8 cellular contexts compared by ENCODE assay signal in genomic region chr2:200509608-200510433, GRCh38. TPM values are rescaled to one million over a fixed set of nuclear protein-coding genes. Genes with fewer than 3 reads are reported as not detected.
DNase-seq lines count a peak whose midpoint lies in the region; ATAC-seq, FAIRE-seq and TF ChIP-seq lines count a peak whose summit lies in the region.

Gene KCTD18, minus strand, starts transcription at chr2:200510068. Its CDS starts 3,052 bp downstream, at chr2:200507016.

- H3K79me2 ChIP-seq in H1 (ENCODE audit: control insufficient read depth in 1 of 2, insufficient read depth in 2 of 2, low read length in 2 of 2) (no peaks in the 10 kb centered on the region), mesendoderm (ENCODE audit: control insufficient read depth, insufficient read depth, low read length) (no peaks in the 10 kb centered on the region)

- DNase-seq in Caco-2 (peak; percentile 92 to 96), GM20000 (ENCODE audit: low spot score) (peak; percentile 99), HT-29 (ENCODE audit: low spot score) (peak; percentile 84), NOMO-1 treated with dmso at 0.1 percent for 144 hours (lab: John Stamatoyannopoulos, UW; ENCODE audit: unreplicated experiment) (peak; percentile 93), H1 (ENCODE audit: low read depth in 1 of 2, low spot score in 2 of 2) (peak; percentile 56 to 92), mesendoderm (peak; percentile 90)
- peak; percentile 94 for DNase-seq in activated CD8-positive, alpha-beta memory T cell treated with anti-CD3 and anti-CD28 coated beads, Interleukin-2, amount 10 ng/mL, durations not matched to agents 7 days and 5 days
- DNase-seq in stimulated activated CD8-positive, alpha-beta memory T cell treated with anti-CD3 and anti-CD28 coated beads, Interleukin-15, amount 100 ng/mL, for 1 hour (ENCODE audit: low read depth) = peak; percentile 88

- peak within 1 kb of the TSS; percentile 92 for H3K18ac ChIP-seq in H1 (ENCODE audit: extremely low read depth, low read length)
- peak within 1 kb of the TSS; percentile 97 for H3K18ac ChIP-seq in mesendoderm (ENCODE audit: low read length)

- no peak within 1 kb of the TSS for H2BK15ac ChIP-seq in H1 (ENCODE audit: low read length)
- H2BK15ac ChIP-seq in mesendoderm (replicated peaks; ENCODE audit: low read depth) = no peak within 1 kb of the TSS

- peak in 1 of 2 experiments; percentile 19; a peak in 2 of 3 replicates for TF ChIP-seq EP300 in H1 (IDR thresholded peaks at IDR 0.05; ENCODE audit: borderline replicate concordance in 1 of 2, low read depth in 2 of 2, low read length in 2 of 2)

- intact Hi-C loops in Caco-2 (cut with micrococcal nuclease; ENCODE audit: unreplicated experiment) = loop anchor here (1.0 kb wide), 2 partner anchors 16 to 27 kb away; partner anchors contain the start of gene SGO2

- WGBS in H1 (ENCODE audit: extremely low coverage in 1 of 2, insufficient coverage in 1 of 2, insufficient read length in 1 of 2, insufficient replicate concordance in 2 of 2, low coverage in 1 of 2, low lambda C conversion rate in 2 of 2, missing lambda C conversion rate in 1 of 2), 2 experiments = 6% methylated on average over 44 of the region's 78 CpGs; no CpG with 5 or more reads in 1 of the 2 experiments
- WGBS in mesendoderm (ENCODE audit: extremely low coverage, insufficient coverage, low lambda C conversion rate) = no CpG with 5 or more reads among the region's 78 CpGs

- peak; percentile 33 to 63 for TF ChIP-seq POLR2A in H1 (IDR thresholded peaks at IDR 0.05; ENCODE audit: control extremely low read depth in 1 of 2, low read depth in 2 of 2, low read length in 2 of 2)

- no peak within 1 kb of the TSS for H2AK5ac ChIP-seq in H1 (ENCODE audit: low read depth, low read length)
- peak within 1 kb of the TSS; percentile 56 for H2AK5ac ChIP-seq in mesendoderm (ENCODE audit: low read length)

- POLR2A ChIA-PET in Caco-2 (lab: Charles Lee) = interaction anchor here (0.6 to 0.8 kb wide), 2 partner anchors 104 to 238 kb away, joined by 4 to 5 read pairs; no protein-coding TSS in a partner anchor
- POLR2A ChIA-PET in H1 (lab: Charles Lee; ENCODE audit: partially characterized antibody) = interaction anchor here (1.0 to 2.0 kb wide), 3 partner anchors 16 to 29 kb away, joined by 3 to 8 read pairs (median 4); partner anchors contain the start of gene SGO2

- H3K9me3 Mint-ChIP-seq in Caco-2 (ENCODE audit: unreplicated experiment) = no peaks in the 10 kb centered on the region
- no peaks in the 10 kb centered on the region for H3K9me3 Mint-ChIP-seq in activated CD8-positive, alpha-beta memory T cell treated with anti-CD3 and anti-CD28 coated beads, Interleukin-2, amount 10 ng/mL, durations not matched to agents 7 days and 5 days (ENCODE audit: low read depth)

- H3K27ac Mint-ChIP-seq in Caco-2 (ENCODE audit: unreplicated experiment) = peak within 1 kb of the TSS; percentile 80
- peak within 1 kb of the TSS; percentile 86 for H3K27ac Mint-ChIP-seq in activated CD8-positive, alpha-beta memory T cell treated with anti-CD3 and anti-CD28 coated beads, Interleukin-2, amount 10 ng/mL, durations not matched to agents 7 days and 5 days

- H3K4me3 ChIP-seq in Caco-2 (ENCODE audit: low read depth, low read length) (peak within 1 kb of the TSS; percentile 72), H1 (ENCODE audit: extremely low read depth in 1 of 4, insufficient read depth in 2 of 4, low read depth in 3 of 4, low read length in 4 of 4) (peak within 1 kb of the TSS; percentile 56 to 84 (median 73)), mesendoderm (ENCODE audit: low read length) (peak within 1 kb of the TSS; percentile 48)

- H3K23ac ChIP-seq in H1 (ENCODE audit: insufficient read length) (no peak within 1 kb of the TSS), mesendoderm (ENCODE audit: low read length) (no peak within 1 kb of the TSS)

- H4K20me1 ChIP-seq in H1 (replicated peaks in 1 of 2; ENCODE audit: control insufficient read depth in 1 of 2, insufficient read depth in 2 of 2, low read length in 2 of 2) = no peaks in the 10 kb centered on the region

- H2BK120ac ChIP-seq in H1 (replicated peaks; ENCODE audit: low read depth, low read length) (no peak within 1 kb of the TSS), mesendoderm (ENCODE audit: low read depth, low read length) (no peak within 1 kb of the TSS)

- peak; percentile 50 to 64; a peak in 3 of 4 replicates for TF ChIP-seq RAD21 in H1 (IDR thresholded peaks at IDR 0.05 in 1 of 2, conservative IDR thresholded peaks at IDR 0.05 in 1 of 2; ENCODE audit: low read depth in 2 of 2, low read length in 2 of 2)

- H3K23me2 ChIP-seq in H1 (ENCODE audit: low read depth, low read length) = peaks cover 9% of the 10 kb centered on the region

- H3K36me3 ChIP-seq in Caco-2 (ENCODE audit: control insufficient read depth, insufficient read depth, low read length) (no peaks in the 10 kb centered on the region), H1 (ENCODE audit: control insufficient read depth in 2 of 4, insufficient read depth in 4 of 4, low read length in 3 of 4) (no peaks in the 10 kb centered on the region), mesendoderm (ENCODE audit: control insufficient read depth, insufficient read depth, low read length) (no peaks in the 10 kb centered on the region)

- H4K91ac ChIP-seq in H1 (replicated peaks; ENCODE audit: insufficient read length, low read length) = peak within 1 kb of the TSS; percentile 11

- peak within 1 kb of the TSS; percentile 74 for H3K4ac ChIP-seq in H1 (replicated peaks; ENCODE audit: insufficient read length, low read depth, low read length)
- H3K4ac ChIP-seq in mesendoderm (ENCODE audit: low read depth, low read length) = peak within 1 kb of the TSS; percentile 98

- H3K27me3 Mint-ChIP-seq in Caco-2 (ENCODE audit: insufficient read depth, unreplicated experiment) = no peaks in the 10 kb centered on the region
- no peaks in the 10 kb centered on the region for H3K27me3 Mint-ChIP-seq in activated CD8-positive, alpha-beta memory T cell treated with anti-CD3 and anti-CD28 coated beads, Interleukin-2, amount 10 ng/mL, durations not matched to agents 7 days and 5 days

- H4K5ac ChIP-seq in H1 (ENCODE audit: insufficient read length, low read depth, low read length) (peak within 1 kb of the TSS; percentile 71), mesendoderm (ENCODE audit: low read length) (no peak within 1 kb of the TSS)

- H3K9ac ChIP-seq in H1 (replicated peaks in 1 of 4; ENCODE audit: extremely low read depth in 1 of 4, low read depth in 3 of 4, low read length in 3 of 4) (peak within 1 kb of the TSS; percentile 16 to 84 (median 45); a peak in 5 of 7 replicates), mesendoderm (ENCODE audit: low read length) (peak within 1 kb of the TSS; percentile 75)

- CTCF ChIA-PET in Caco-2 (lab: Charles Lee) (interaction anchor here (0.6 to 1.5 kb wide), 10 partner anchors 16 to 584 kb away, joined by 3 to 18 read pairs (median 3); no protein-coding TSS in a partner anchor), H1 (lab: Charles Lee; ENCODE audit: partially characterized antibody) (interaction anchor here (0.7 to 4.2 kb wide), 12 partner anchors 12 to 525 kb away, joined by 3 to 49 read pairs (median 4); partner anchors contain the start of gene SGO2)
- CTCF ChIA-PET in activated CD8-positive, alpha-beta memory T cell treated with anti-CD3 and anti-CD28 coated beads, Interleukin-2, amount 10 ng/mL, durations not matched to agents 7 days and 5 days (lab: Charles Lee) = interaction anchor here (0.7 to 2.6 kb wide), 13 partner anchors 10 to 529 kb away, joined by 3 to 18 read pairs (median 5); partner anchors contain the start of gene SGO2

- H2BK12ac ChIP-seq in H1 (ENCODE audit: low read depth, low read length) = no peak within 1 kb of the TSS; the same call in 1 of the 2 replicates

- peak within 1 kb of the TSS; percentile 77 for H3K4me3 Mint-ChIP-seq in Caco-2 (ENCODE audit: unreplicated experiment)
- peak within 1 kb of the TSS; percentile 91 for H3K4me3 Mint-ChIP-seq in activated CD8-positive, alpha-beta memory T cell treated with anti-CD3 and anti-CD28 coated beads, Interleukin-2, amount 10 ng/mL, durations not matched to agents 7 days and 5 days

- H3K36me3 Mint-ChIP-seq in Caco-2 (ENCODE audit: insufficient read depth, unreplicated experiment) = no peaks in the 10 kb centered on the region
- H3K36me3 Mint-ChIP-seq in activated CD8-positive, alpha-beta memory T cell treated with anti-CD3 and anti-CD28 coated beads, Interleukin-2, amount 10 ng/mL, durations not matched to agents 7 days and 5 days = peaks cover 3% of the 10 kb centered on the region

- peak within 1 kb of the TSS; percentile 86 for H2AFZ ChIP-seq in H1 (ENCODE audit: low read length)

- H3K79me1 ChIP-seq in H1 (ENCODE audit: low read depth, low read length) = 0 out of 2 replicates have a peak, but pooled peaks cover 2% of the 10 kb centered on the region
- H3K79me1 ChIP-seq in mesendoderm (ENCODE audit: low read length) = no peaks in the 10 kb centered on the region

- H3K9me3 ChIP-seq in Caco-2 (no peaks in the 10 kb centered on the region), H1 (ENCODE audit: insufficient read depth in 2 of 2, low read depth in 1 of 2, low read length in 1 of 2) (no peaks in the 10 kb centered on the region)

- ATAC-seq in activated CD8-positive, alpha-beta memory T cell treated with anti-CD3 and anti-CD28 coated beads, Interleukin-2, amount 10 ng/mL, durations not matched to agents 7 days and 5 days = peak; percentile 99

- H3K4me2 ChIP-seq in H1 (ENCODE audit: insufficient read depth in 1 of 2, low read depth in 2 of 2, low read length in 2 of 2) (peak within 1 kb of the TSS; percentile 87 to 90), mesendoderm (ENCODE audit: low read length) (peak within 1 kb of the TSS; percentile 78)

- H4K8ac ChIP-seq in H1 (ENCODE audit: extremely low read depth, insufficient read depth, low read length) (peak within 1 kb of the TSS; percentile 47), mesendoderm (ENCODE audit: low read depth, low read length) (peak within 1 kb of the TSS; percentile 82)

- H3K14ac ChIP-seq in H1 (ENCODE audit: insufficient read length) = no peak within 1 kb of the TSS

- H3K27me3 ChIP-seq in Caco-2 (replicated peaks; ENCODE audit: control insufficient read depth, insufficient read depth, low read length) (no peaks in the 10 kb centered on the region), H1 (replicated peaks in 1 of 4; ENCODE audit: control insufficient read depth in 3 of 4, extremely low read depth in 1 of 4, insufficient read depth in 3 of 4, low read length in 3 of 4) (no peaks in the 10 kb centered on the region; a peak in 1 of 7 replicates), mesendoderm (ENCODE audit: insufficient read depth, low read length, poor library complexity) (no peaks in the 10 kb centered on the region)

- H3K4me1 Mint-ChIP-seq in Caco-2 (ENCODE audit: low read depth, unreplicated experiment) = peaks cover 7% of the 10 kb centered on the region
- peaks cover 9% of the 10 kb centered on the region for H3K4me1 Mint-ChIP-seq in activated CD8-positive, alpha-beta memory T cell treated with anti-CD3 and anti-CD28 coated beads, Interleukin-2, amount 10 ng/mL, durations not matched to agents 7 days and 5 days

- H2BK5ac ChIP-seq in H1 (ENCODE audit: low read depth, low read length) = no peak within 1 kb of the TSS; the same call in 1 of the 2 replicates
- no peak within 1 kb of the TSS for H2BK5ac ChIP-seq in mesendoderm (ENCODE audit: low read length)

- TF ChIP-seq CTCF in Caco-2 (IDR thresholded peaks at IDR 0.05; ENCODE audit: insufficient read depth in 1 of 2, low read depth in 1 of 2, low read length in 1 of 2, severe bottlenecking in 1 of 2, unreplicated experiment in 1 of 2) (peak; percentile 88), GM20000 (IDR thresholded peaks at IDR 0.05; ENCODE audit: extremely low read depth, missing control alignments) (peak; percentile 88), H1 (IDR thresholded peaks at IDR 0.05; ENCODE audit: control extremely low read depth in 1 of 3, insufficient read depth in 1 of 3, low read depth in 1 of 3, low read length in 3 of 3) (peak; percentile 74 to 83 (median 75))

- H3K4me1 ChIP-seq in Caco-2 = peaks cover 19% of the 10 kb centered on the region
- peaks cover 0 to 3% (median under 1%) of the 10 kb centered on the region in 4 experiments; a peak in 2 of 7 replicates for H3K4me1 ChIP-seq in H1 (replicated peaks in 1 of 4; ENCODE audit: control insufficient read depth in 3 of 4, insufficient read depth in 4 of 4, low read length in 3 of 4)
- peaks cover 4% of the 10 kb centered on the region for H3K4me1 ChIP-seq in mesendoderm (ENCODE audit: control insufficient read depth, low read depth, low read length)

- no peak within 1 kb of the TSS for H2BK20ac ChIP-seq in H1 (ENCODE audit: low read length)

- BruUV-seq in Caco-2 (replicated peaks; lab: Mats Ljungman, UMichigan) = no TSS peak

- H3K27ac ChIP-seq in H1 (ENCODE audit: low read depth, low read length) (no peak within 1 kb of the TSS), mesendoderm (ENCODE audit: low read depth, low read length) (no peak within 1 kb of the TSS)

- H3K56ac ChIP-seq in H1 (replicated peaks; ENCODE audit: insufficient read length, low read depth, low read length) (peak within 1 kb of the TSS; percentile 27), mesendoderm (ENCODE audit: low read length) (peak within 1 kb of the TSS; percentile 87)

- no peak for FAIRE-seq in H1 (lab: Jason Lieb, UNC)

RNA-seq across cellular contexts. Expression of gene KCTD18, which starts in this region (rescaled TPM):
- 8.6 and 9.3 TPM in 2 replicates for total RNA-seq in Caco-2 (2022)
- 6.8 and 6.9 TPM in 2 replicates for total RNA-seq in HT-29 (2014; rRNA removed; shearing (Covaris generic))
- total RNA-seq in activated CD8-positive, alpha-beta memory T cell treated with anti-CD3 and anti-CD28 coated beads, Interleukin-2, amount 10 ng/mL, durations not matched to agents 7 days and 5 days = 10 to 100 TPM; 14.4 to 16.3 TPM
- total RNA-seq in H1 (2021; fragmentation: NEBNext Ultra II Directional; extraction: Animal tissue kit (Norgen Biotek cat#: 25700)) = 3.1 and 3.3 TPM in 2 replicates
- 1.6 and 2.1 TPM in 2 replicates for polyA plus RNA-seq in H1 (2011; rRNA removed)
- 2.9 TPM for polyA plus RNA-seq in H1 (2011; cell fraction: cytosol; rRNA removed)
- 2.0 TPM for polyA plus RNA-seq in H1 (2011; cell fraction: nucleus; rRNA removed)
- polyA plus RNA-seq in H1 (2012, experiment 1 of 2) = 1.9 to 3.3 TPM (median 2.3 TPM) in 4 replicates
- 0.37 TPM for polyA plus RNA-seq in H1 (2012, experiment 2 of 2)
- polyA plus RNA-seq in H1 (2013, experiment 1 of 2) = 2.1 TPM
- polyA plus RNA-seq in H1 (2013, experiment 2 of 2) = 1.7 TPM
- 1.8 and 2.7 TPM in 2 replicates for polyA minus RNA-seq in H1 (2011; rRNA and poly(A)+ RNA removed)
- polyA minus RNA-seq in H1 (2011; cell fraction: cytosol; rRNA and poly(A)+ RNA removed) = 1.8 TPM
- polyA minus RNA-seq in H1 (2011; cell fraction: nucleus; rRNA and poly(A)+ RNA removed) = 2.6 TPM
- polyA plus RNA-seq in mesendoderm (2013, experiment 1 of 2) = 1.9 TPM
- polyA plus RNA-seq in mesendoderm (2013, experiment 2 of 2) = 2.0 TPM
